In the genomic region with DNA sequence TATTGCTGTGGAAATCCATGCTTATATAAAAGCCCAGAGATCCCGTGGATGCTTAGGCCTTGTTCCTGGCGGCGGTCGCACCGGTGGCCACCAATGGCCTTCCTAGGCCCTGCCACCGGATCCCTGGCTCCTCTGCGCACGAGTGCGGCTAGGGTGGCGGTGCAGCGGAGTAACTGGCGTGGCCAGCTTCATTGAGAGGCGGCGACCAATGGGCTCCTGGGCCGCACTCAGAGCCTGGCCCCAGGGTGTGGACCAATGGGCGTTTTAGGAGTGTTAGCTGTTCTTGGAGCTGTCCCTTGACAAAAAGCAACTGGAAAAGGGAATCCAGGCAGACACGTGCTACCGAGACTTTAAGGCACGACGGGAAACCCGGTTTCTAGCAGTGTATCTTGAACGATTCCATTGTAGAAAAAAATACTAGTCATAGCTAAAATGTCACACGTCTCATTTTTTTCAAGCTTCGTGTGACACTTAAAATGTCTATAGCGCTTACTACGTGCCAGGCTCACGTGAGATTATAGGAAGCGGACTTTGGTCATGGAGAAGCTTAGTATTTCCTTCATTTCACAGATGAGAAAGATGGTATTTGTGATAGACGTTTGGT, we compare ENCODE assay signal across 8 cellular contexts. TPM values are rescaled to one million over a fixed set of nuclear protein-coding genes. Genes with fewer than 3 reads are reported as not detected.
A peak's percentile ranks its signal among the peaks of the same experiment; 100 is the strongest.
DNase-seq lines count a peak whose midpoint lies in the region; ATAC-seq and TF ChIP-seq lines count a peak whose summit lies in the region.

No MANE protein-coding gene starts in this region.

- in situ Hi-C loops in KBM-7 (cut with MboI; ENCODE audit: low pct_unique_long_range_greater_than_20kb, low sequenced_read_pairs) = loop anchor here (25.0 kb wide), 1 partner anchor 189 kb away; no protein-coding TSS in a partner anchor

- H3K4me1 Mint-ChIP-seq in natural killer cell = peaks cover 54 to 62% of the 10 kb centered on the region in 2 donors

- H3K4me3 Mint-ChIP-seq in natural killer cell = peak overlapping the region; percentile 98

- no peaks in the 10 kb centered on the region for H3K36me3 Mint-ChIP-seq in natural killer cell

- ATAC-seq in GM21515 (IDR thresholded peaks at IDR 0.05; ENCODE audit: unreplicated experiment) (peak; percentile 39), natural killer cell (peak; percentile 39 to 52 (median 39))

- H3K27me3 Mint-ChIP-seq in natural killer cell (ENCODE audit: low read depth in 2 of 2) = no peaks in the 10 kb centered on the region

- no peaks in the 10 kb centered on the region for H3K9me3 Mint-ChIP-seq in natural killer cell

- H3K27ac Mint-ChIP-seq in natural killer cell = peak overlapping the region; percentile 96 to 97

- intact Hi-C loops in natural killer cell (cut with micrococcal nuclease) = loop anchor here (1.0 to 5.0 kb wide), 3 partner anchors 82 to 194 kb away; a partner anchor contains a TSS

- TF ChIP-seq CTCF in fibroblast of the aortic adventitia (IDR thresholded peaks at IDR 0.05; ENCODE audit: insufficient read depth, low read length) (no peak), natural killer cell (IDR thresholded peaks at IDR 0.05) (no peak)

- DNase-seq in DMS 273 (lab: John Stamatoyannopoulos, UW; ENCODE audit: unreplicated experiment) (peak; percentile 91), KBM-7 (peak; percentile 89), RPMI8226 (peak; percentile 67), fibroblast of the aortic adventitia (ENCODE audit: low read depth) (peak; percentile 92), natural killer cell (peak; percentile 69)
- DNase-seq in activated effector memory CD4-positive, alpha-beta T cell treated with Interleukin-2 at 50 U/mL for 16 hours = peak; percentile 44
- DNase-seq in stimulated activated naive CD4-positive, alpha-beta T cell treated with Interleukin-2 at 50 U/mL for 16 hours (lab: John Stamatoyannopoulos, UW) = peak; percentile 67

- H3K4me3 ChIP-seq in fibroblast of the aortic adventitia (ENCODE audit: low read depth, low read length) = peak overlapping the region; percentile 85

RNA-seq across cellular contexts. Expression of a gene that starts 1.7 kb away (rescaled TPM):
- total RNA-seq in fibroblast of the aortic adventitia (ENCODE audit: low replicate concordance) = 61.1 and 99.1 TPM in 2 replicates
- 100 to 1,000 TPM; 109 to 175 (median 113) TPM for total RNA-seq in natural killer cell

Comparison
In these comparisons a context has a peak if more than half of its experiments do, and no peak if none do; other contexts are left out.
1. Peak in every context shown above with its lines: DNase-seq, ATAC-seq and H3K4me3 ChIP-seq.